In genomic region chr21:43805275-43805800, GRCh38 we compare ENCODE assay signal across 9 cellular contexts. TPM values are rescaled to one million over a fixed set of nuclear protein-coding genes. Genes with fewer than 3 reads are reported as not detected.
DNase-seq lines count a peak whose midpoint lies in the region; ATAC-seq, FAIRE-seq and TF ChIP-seq lines count a peak whose summit lies in the region.
"Had no signal": no experiment of that assay in that cellular context is flagged by ENCODE, and none has a peak within 500 bp of the region (broad histone marks: within the 10 kb centered on the region; RNA-seq: fewer than 3 reads in every experiment).

No MANE protein-coding gene starts in this region.

- no peak for TF ChIP-seq CTCF in colonic mucosa (IDR thresholded peaks at IDR 0.05)
- no peak for TF ChIP-seq CTCF in kidney (IDR thresholded peaks at IDR 0.05; ENCODE audit: borderline replicate concordance, extremely low read depth, insufficient read depth)

- H3K36me3 ChIP-seq in BLaER1 (peaks cover 44% of the 10 kb centered on the region), colonic mucosa (no peaks in the 10 kb centered on the region), kidney (ENCODE audit: control insufficient read depth in 1 of 2, insufficient read depth in 2 of 2, low read length in 2 of 2) (peaks cover 3 to 9% of the 10 kb centered on the region in 2 donors)

- H3K27me3 ChIP-seq in BLaER1 (no peaks in the 10 kb centered on the region), colonic mucosa (no peaks in the 10 kb centered on the region)

- H3K9ac ChIP-seq in BLaER1, result peak overlapping the region; percentile 59; the same call in 1 of the 2 replicates
- no peak overlapping the region for H3K9ac ChIP-seq in colonic mucosa (ENCODE audit: low read depth in 2 of 2, low read length in 2 of 2)
- H3K9ac ChIP-seq in kidney (ENCODE audit: low read length in 2 of 2), result no peak overlapping the region

- peak overlapping the region; percentile 83 for H3K27ac ChIP-seq in BLaER1
- H3K27ac ChIP-seq in colonic mucosa, result no peak overlapping the region
- no peak overlapping the region for H3K27ac ChIP-seq in kidney (ENCODE audit: low read depth in 2 of 2, low read length in 2 of 2)

- no peaks in the 10 kb centered on the region for H3K9me3 ChIP-seq in BLaER1
- H3K9me3 ChIP-seq in colonic mucosa, result no peaks in the 10 kb centered on the region
- no peaks in the 10 kb centered on the region for H3K9me3 ChIP-seq in kidney (ENCODE audit: control insufficient read depth in 1 of 2, low read length in 2 of 2)

- H3K4me3 ChIP-seq in BLaER1, result no peak overlapping the region; the same call in 1 of the 2 replicates
- H3K4me3 ChIP-seq in colonic mucosa, result no peak overlapping the region
- no peak overlapping the region for H3K4me3 ChIP-seq in kidney (ENCODE audit: low read length in 2 of 2)

- H3K4me2 ChIP-seq in BLaER1, result peak overlapping the region; percentile 77

- peak; percentile 92 for DNase-seq in NOMO-1 treated with DMSO at 0.1 percent for 48 hours (lab: John Stamatoyannopoulos, UW; ENCODE audit: unreplicated experiment)
- DNase-seq in colonic mucosa, result no peak
- no peak for DNase-seq in kidney
- DNase-seq in NCI-H345 (lab: John Stamatoyannopoulos, UW), result no peak
- DNase-seq in DMS153 (lab: John Stamatoyannopoulos, UW), result no peak
- DNase-seq: CD4-positive, CD25-positive, alpha-beta regulatory T cell had no signal

- peak; percentile 81 for ATAC-seq in GM19035 (IDR thresholded peaks at IDR 0.05; ENCODE audit: unreplicated experiment)
- ATAC-seq in HG02884 (IDR thresholded peaks at IDR 0.05; ENCODE audit: unreplicated experiment), result peak; percentile 75

- peaks cover 82% of the 10 kb centered on the region for H4K20me1 ChIP-seq in BLaER1

- no peak for FAIRE-seq in kidney (lab: Jason Lieb, UNC)

- intact Hi-C loops in colonic mucosa (cut with DNase I), result loop anchor here (5.0 kb wide), 1 partner anchor 132 kb away; no protein-coding TSS in a partner anchor
- intact Hi-C loops in kidney (cut with DNase I), result no loop called here

- H3K4me1 ChIP-seq in BLaER1 (peaks cover 71% of the 10 kb centered on the region), colonic mucosa (no peaks in the 10 kb centered on the region), kidney (ENCODE audit: control insufficient read depth in 1 of 2, insufficient read depth in 1 of 2, low read depth in 1 of 2, low read length in 2 of 2) (no peaks in the 10 kb centered on the region)

RNA-seq across cellular contexts. Expression of gene RRP1, which starts 16.0 kb away (rescaled TPM):
- total RNA-seq in colonic mucosa, result 10 to 100 TPM; 14.5 to 25.7 TPM
- total RNA-seq in kidney, result 18.7 TPM
- 12.9 TPM for polyA plus RNA-seq in kidney (ENCODE audit: insufficient read depth, low read depth, low replicate concordance)

RNA-seq across cellular contexts. Expression of gene CSTB, which starts 29.2 kb away (rescaled TPM):
- total RNA-seq in colonic mucosa (10 to 100 TPM; 67.5 to 86.6 TPM), kidney (74.5 TPM)
- 97.8 TPM for polyA plus RNA-seq in kidney (ENCODE audit: insufficient read depth, low read depth, low replicate concordance)

RNA-seq across cellular contexts. Expression of gene AGPAT3, which starts 59.7 kb away (rescaled TPM):
- total RNA-seq in colonic mucosa (100 to 1,000 TPM in 1 of 2 donors, 10 to 100 TPM in 1; 82.2 to 101 TPM), kidney (86.2 TPM)
- 40.3 TPM for polyA plus RNA-seq in kidney (ENCODE audit: insufficient read depth, low read depth, low replicate concordance)
